In the genomic region with DNA sequence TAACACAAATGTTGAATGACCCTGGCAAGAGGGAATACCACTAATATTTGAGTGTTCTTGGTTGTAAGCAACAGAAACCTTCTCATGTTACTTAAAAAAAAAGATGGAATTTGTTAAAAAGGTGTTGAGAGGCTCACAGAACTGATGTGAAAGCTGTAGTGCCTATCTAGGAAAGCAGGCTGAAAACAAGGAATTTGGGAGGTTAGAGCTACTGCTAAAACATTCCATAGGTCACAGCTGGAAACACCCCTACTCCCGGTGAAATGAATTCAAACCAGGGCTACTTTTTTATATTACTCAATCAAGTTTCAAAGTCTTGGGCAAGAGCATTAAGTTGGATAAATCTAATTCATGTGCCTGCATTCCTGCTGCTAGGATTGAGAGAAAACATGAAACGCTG, we compare ENCODE assay signal across 19 cellular contexts.
DNase-seq lines count a peak whose midpoint lies in the region; ATAC-seq and TF ChIP-seq lines count a peak whose summit lies in the region.
"Had no signal": no experiment of that assay in that cellular context is flagged by ENCODE, and none has a peak within 500 bp of the region (broad histone marks: within the 10 kb centered on the region; RNA-seq: fewer than 3 reads in every experiment).

No MANE protein-coding gene starts in this region.

- DNase-seq in GM23338 (ENCODE audit: low spot score) (peak; percentile 56), amniotic epithelial cell (ENCODE audit: low read depth) (peak; percentile 14), fibroblast of pulmonary artery (ENCODE audit: low read depth) (peak; percentile 4), renal cortical epithelial cell (ENCODE audit: low read depth) (peak; percentile 18), DMS 273 (lab: John Stamatoyannopoulos, UW; ENCODE audit: unreplicated experiment) (no peak), retina (no peak)
- no peak for DNase-seq in activated T-cell treated with anti-CD3 and anti-CD28 coated beads, Interleukin-2, amount 50 U/mL, for 72 hours
- DNase-seq: AML-193; Caco-2; CD4-positive, alpha-beta T cell; DMS153; DMS79 treated with DMSO at 0.1 percent for 48 hours; GF-D8; HFFc6 had no signal

- TF ChIP-seq CTCF in GM23338 (conservative IDR thresholded peaks at IDR 0.05; ENCODE audit: low read depth in 2 of 2) (no peak), fibroblast of pulmonary artery (IDR thresholded peaks at IDR 0.05; ENCODE audit: low read length, missing control alignments) (no peak)

- H3K9me2 ChIP-seq in GM23338 (ENCODE audit: insufficient read depth): no peaks in the 10 kb centered on the region

- H3K27ac Mint-ChIP-seq in GM23338: no peak overlapping the region
- H3K27ac Mint-ChIP-seq in activated T-cell treated with anti-CD3 and anti-CD28 coated beads, Interleukin-2, amount 50 U/mL, for 72 hours: no peak overlapping the region
- H3K27ac Mint-ChIP-seq: CD4-positive, alpha-beta T cell; HFFc6 had no signal

- H3K4me1 Mint-ChIP-seq in GM23338: peaks cover 8% of the 10 kb centered on the region; the same call in 2 of the 3 replicates
- no peaks in the 10 kb centered on the region for H3K4me1 Mint-ChIP-seq in activated T-cell treated with anti-CD3 and anti-CD28 coated beads, Interleukin-2, amount 50 U/mL, for 72 hours (ENCODE audit: low read depth)

- no peaks in the 10 kb centered on the region for H3K36me3 Mint-ChIP-seq in GM23338 (ENCODE audit: low read depth)
- H3K36me3 Mint-ChIP-seq in activated T-cell treated with anti-CD3 and anti-CD28 coated beads, Interleukin-2, amount 50 U/mL, for 72 hours (ENCODE audit: insufficient read depth in 2 of 2): no peaks in the 10 kb centered on the region

- peak; percentile 74 for ATAC-seq in GM23338
- no peak for ATAC-seq in activated T-cell treated with anti-CD3 and anti-CD28 coated beads, Interleukin-2, amount 50 U/mL, for 72 hours (replicated peaks in 1 of 2)
- ATAC-seq: A549, HCT116 had no signal

- H3K36me3 ChIP-seq in GM23338 (ENCODE audit: insufficient read depth): no peaks in the 10 kb centered on the region

- no peaks in the 10 kb centered on the region for H3K79me2 ChIP-seq in GM23338 (replicated peaks; ENCODE audit: insufficient read depth)

- no peaks in the 10 kb centered on the region; the same call in 2 of the 3 replicates for H3K9me3 Mint-ChIP-seq in GM23338
- H3K9me3 Mint-ChIP-seq in activated T-cell treated with anti-CD3 and anti-CD28 coated beads, Interleukin-2, amount 50 U/mL, for 72 hours: peaks cover 2% of the 10 kb centered on the region in 2 donors
- H3K9me3 Mint-ChIP-seq: CD4-positive, alpha-beta T cell had no signal

- H3K4me2 ChIP-seq in GM23338: no peak overlapping the region
- H3K4me2 ChIP-seq: A549 had no signal

- no peaks in the 10 kb centered on the region for H4K20me1 ChIP-seq in GM23338 (replicated peaks; ENCODE audit: insufficient read depth)

- H3K4me3 ChIP-seq in GM23338 (no peak overlapping the region), fibroblast of pulmonary artery (replicated peaks; ENCODE audit: low read depth, low read length) (no peak overlapping the region)
- H3K4me3 ChIP-seq: A549 had no signal

- no peak overlapping the region for H2AFZ ChIP-seq in GM23338

- no peaks in the 10 kb centered on the region for H3F3A ChIP-seq in GM23338 (replicated peaks; ENCODE audit: low read depth)

- no peaks in the 10 kb centered on the region for H3K27me3 Mint-ChIP-seq in GM23338 (ENCODE audit: insufficient read depth, low read depth, poor library complexity)
- H3K27me3 Mint-ChIP-seq in activated T-cell treated with anti-CD3 and anti-CD28 coated beads, Interleukin-2, amount 50 U/mL, for 72 hours (ENCODE audit: low read depth): no peaks in the 10 kb centered on the region

- H3K4me3 Mint-ChIP-seq in GM23338: no peak overlapping the region
- no peak overlapping the region for H3K4me3 Mint-ChIP-seq in activated T-cell treated with anti-CD3 and anti-CD28 coated beads, Interleukin-2, amount 50 U/mL, for 72 hours
- H3K4me3 Mint-ChIP-seq: CD4-positive, alpha-beta T cell; HFFc6 had no signal

- H3K27ac ChIP-seq in GM23338 (ENCODE audit: low read depth): no peak overlapping the region
- H3K27ac ChIP-seq: 22Rv1, A549, C4-2B, HL-60 had no signal

- no peaks in the 10 kb centered on the region; the same call in 1 of the 2 replicates for H3K4me1 ChIP-seq in GM23338 (ENCODE audit: insufficient read depth)
- H3K4me1 ChIP-seq: A549, Caco-2 had no signal

- H3K27me3 ChIP-seq in GM23338 (ENCODE audit: insufficient read depth): no peaks in the 10 kb centered on the region

TF ChIP-seq in GM23338, 12 proteins besides CTCF, POLR2A, EP300 and RAD21 (continues in another document):
- TF ChIP-seq ZNF331 (CRISPR knock-in tag; IDR thresholded peaks at IDR 0.05; ENCODE audit: low read depth) (no peak), ETS1 (IDR thresholded peaks at IDR 0.05) (no peak), JUNB (IDR thresholded peaks at IDR 0.05; ENCODE audit: unreplicated experiment) (no peak), EZH2phosphoT487 (IDR thresholded peaks at IDR 0.05; ENCODE audit: unreplicated experiment) (no peak), NANOG (IDR thresholded peaks at IDR 0.05; ENCODE audit: borderline replicate concordance) (no peak), ZNF114 (CRISPR knock-in tag; IDR thresholded peaks at IDR 0.05) (no peak), STAT1 (IDR thresholded peaks at IDR 0.05; ENCODE audit: unreplicated experiment) (no peak), POLR2AphosphoS5 (IDR thresholded peaks at IDR 0.05; ENCODE audit: low read depth) (no peak), EZH2 (IDR thresholded peaks at IDR 0.05; ENCODE audit: low read depth, unreplicated experiment) (no peak)
- TF ChIP-seq, protein P1, sequence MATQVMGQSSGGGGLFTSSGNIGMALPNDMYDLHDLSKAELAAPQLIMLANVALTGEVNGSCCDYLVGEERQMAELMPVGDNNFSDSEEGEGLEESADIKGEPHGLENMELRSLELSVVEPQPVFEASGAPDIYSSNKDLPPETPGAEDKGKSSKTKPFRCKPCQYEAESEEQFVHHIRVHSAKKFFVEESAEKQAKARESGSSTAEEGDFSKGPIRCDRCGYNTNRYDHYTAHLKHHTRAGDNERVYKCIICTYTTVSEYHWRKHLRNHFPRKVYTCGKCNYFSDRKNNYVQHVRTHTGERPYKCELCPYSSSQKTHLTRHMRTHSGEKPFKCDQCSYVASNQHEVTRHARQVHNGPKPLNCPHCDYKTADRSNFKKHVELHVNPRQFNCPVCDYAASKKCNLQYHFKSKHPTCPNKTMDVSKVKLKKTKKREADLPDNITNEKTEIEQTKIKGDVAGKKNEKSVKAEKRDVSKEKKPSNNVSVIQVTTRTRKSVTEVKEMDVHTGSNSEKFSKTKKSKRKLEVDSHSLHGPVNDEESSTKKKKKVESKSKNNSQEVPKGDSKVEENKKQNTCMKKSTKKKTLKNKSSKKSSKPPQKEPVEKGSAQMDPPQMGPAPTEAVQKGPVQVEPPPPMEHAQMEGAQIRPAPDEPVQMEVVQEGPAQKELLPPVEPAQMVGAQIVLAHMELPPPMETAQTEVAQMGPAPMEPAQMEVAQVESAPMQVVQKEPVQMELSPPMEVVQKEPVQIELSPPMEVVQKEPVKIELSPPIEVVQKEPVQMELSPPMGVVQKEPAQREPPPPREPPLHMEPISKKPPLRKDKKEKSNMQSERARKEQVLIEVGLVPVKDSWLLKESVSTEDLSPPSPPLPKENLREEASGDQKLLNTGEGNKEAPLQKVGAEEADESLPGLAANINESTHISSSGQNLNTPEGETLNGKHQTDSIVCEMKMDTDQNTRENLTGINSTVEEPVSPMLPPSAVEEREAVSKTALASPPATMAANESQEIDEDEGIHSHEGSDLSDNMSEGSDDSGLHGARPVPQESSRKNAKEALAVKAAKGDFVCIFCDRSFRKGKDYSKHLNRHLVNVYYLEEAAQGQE (IDR thresholded peaks at IDR 0.05; ENCODE audit: unreplicated experiment): no peak

Comparison
In these comparisons a context has a peak if more than half of its experiments do, and no peak if none do; other contexts are left out.
1. DNase-seq: peak in GM23338 (single experiment), amniotic epithelial cell (single experiment), fibroblast of pulmonary artery (single experiment) and renal cortical epithelial cell (single experiment); none in activated T-cell treated with anti-CD3 and anti-CD28 coated beads, Interleukin-2, amount 50 U/mL, for 72 hours (0 of 2), DMS 273 (single experiment) and retina (single experiment).